In genomic region chr12:19643635-19644034, GRCh38 we compare ENCODE assay signal across 8 cellular contexts.
DNase-seq lines count a peak whose midpoint lies in the region; ATAC-seq, FAIRE-seq and TF ChIP-seq lines count a peak whose summit lies in the region.

No MANE protein-coding gene starts in this region.

- no peak overlapping the region for H3K27ac Mint-ChIP-seq in activated T-helper 17 cell treated with anti-CD3 and anti-CD28 coated beads, Interleukin-2, amount 50 U/mL, for 72 hours
- no peak overlapping the region for H3K27ac Mint-ChIP-seq in activated CD8-positive, alpha-beta memory T cell treated with anti-CD3 and anti-CD28 coated beads, Interleukin-2, amount 10 ng/mL, durations not matched to agents 7 days and 5 days

- DNase-seq in D721Med (ENCODE audit: insufficient read length, low spot score), result no peak
- peak; percentile 62 for DNase-seq in NCI-H1694 (lab: John Stamatoyannopoulos, UW)
- DNase-seq in dermis microvascular lymphatic vessel endothelial cell (ENCODE audit: low read depth in 2 of 2), result peak; percentile 78 to 85
- DNase-seq in myocyte (ENCODE audit: low read depth), result peak; percentile 31
- no peak for DNase-seq in activated CD8-positive, alpha-beta memory T cell treated with anti-CD3 and anti-CD28 coated beads, Interleukin-2, amount 10 ng/mL, durations not matched to agents 7 days and 5 days

- no peaks in the 10 kb centered on the region for H3K36me3 Mint-ChIP-seq in activated T-helper 17 cell treated with anti-CD3 and anti-CD28 coated beads, Interleukin-2, amount 50 U/mL, for 72 hours (ENCODE audit: low read depth)
- peaks cover 4% of the 10 kb centered on the region for H3K36me3 Mint-ChIP-seq in activated CD8-positive, alpha-beta memory T cell treated with anti-CD3 and anti-CD28 coated beads, Interleukin-2, amount 10 ng/mL, durations not matched to agents 7 days and 5 days

- peak; percentile 53 for TF ChIP-seq CTCF in D721Med (IDR thresholded peaks at IDR 0.05; ENCODE audit: insufficient read depth, missing control alignments)

- ATAC-seq in activated T-helper 17 cell treated with anti-CD3 and anti-CD28 coated beads, Interleukin-2, amount 50 U/mL, for 72 hours (replicated peaks), result no peak
- no peak for ATAC-seq in HG02763 (IDR thresholded peaks at IDR 0.05; ENCODE audit: unreplicated experiment)
- no peak for ATAC-seq in activated CD8-positive, alpha-beta memory T cell treated with anti-CD3 and anti-CD28 coated beads, Interleukin-2, amount 10 ng/mL, durations not matched to agents 7 days and 5 days
- ATAC-seq in HG03354 (IDR thresholded peaks at IDR 0.05; ENCODE audit: poor library complexity, severe bottlenecking, unreplicated experiment), result no peak

- CTCF ChIA-PET in activated CD8-positive, alpha-beta memory T cell treated with anti-CD3 and anti-CD28 coated beads, Interleukin-2, amount 10 ng/mL, durations not matched to agents 7 days and 5 days (lab: Charles Lee), result no interaction called here

- H3K9me3 Mint-ChIP-seq in activated T-helper 17 cell treated with anti-CD3 and anti-CD28 coated beads, Interleukin-2, amount 50 U/mL, for 72 hours, result peaks cover 5% of the 10 kb centered on the region
- peaks cover 8% of the 10 kb centered on the region for H3K9me3 Mint-ChIP-seq in activated CD8-positive, alpha-beta memory T cell treated with anti-CD3 and anti-CD28 coated beads, Interleukin-2, amount 10 ng/mL, durations not matched to agents 7 days and 5 days (ENCODE audit: low read depth)

- H3K4me3 Mint-ChIP-seq in activated T-helper 17 cell treated with anti-CD3 and anti-CD28 coated beads, Interleukin-2, amount 50 U/mL, for 72 hours, result no peak overlapping the region
- no peak overlapping the region for H3K4me3 Mint-ChIP-seq in activated CD8-positive, alpha-beta memory T cell treated with anti-CD3 and anti-CD28 coated beads, Interleukin-2, amount 10 ng/mL, durations not matched to agents 7 days and 5 days

- no peaks in the 10 kb centered on the region for H3K27me3 Mint-ChIP-seq in activated T-helper 17 cell treated with anti-CD3 and anti-CD28 coated beads, Interleukin-2, amount 50 U/mL, for 72 hours
- H3K27me3 Mint-ChIP-seq in activated CD8-positive, alpha-beta memory T cell treated with anti-CD3 and anti-CD28 coated beads, Interleukin-2, amount 10 ng/mL, durations not matched to agents 7 days and 5 days, result no peaks in the 10 kb centered on the region

- H3K4me1 Mint-ChIP-seq in activated T-helper 17 cell treated with anti-CD3 and anti-CD28 coated beads, Interleukin-2, amount 50 U/mL, for 72 hours, result no peaks in the 10 kb centered on the region
- no peaks in the 10 kb centered on the region for H3K4me1 Mint-ChIP-seq in activated CD8-positive, alpha-beta memory T cell treated with anti-CD3 and anti-CD28 coated beads, Interleukin-2, amount 10 ng/mL, durations not matched to agents 7 days and 5 days

- peak; percentile 67 for FAIRE-seq in D721Med (lab: Jason Lieb, UNC)

Comparison
In these comparisons a context has a peak if more than half of its experiments do, and no peak if none do; other contexts are left out.
1. DNase-seq: peak in NCI-H1694 (single experiment), dermis microvascular lymphatic vessel endothelial cell (2 of 2) and myocyte (single experiment); none in D721Med (single experiment) and activated CD8-positive, alpha-beta memory T cell treated with anti-CD3 and anti-CD28 coated beads, Interleukin-2, amount 10 ng/mL, durations not matched to agents 7 days and 5 days (single experiment).